Comparison of ENCODE assay signal across 12 cellular contexts in the genomic region with DNA sequence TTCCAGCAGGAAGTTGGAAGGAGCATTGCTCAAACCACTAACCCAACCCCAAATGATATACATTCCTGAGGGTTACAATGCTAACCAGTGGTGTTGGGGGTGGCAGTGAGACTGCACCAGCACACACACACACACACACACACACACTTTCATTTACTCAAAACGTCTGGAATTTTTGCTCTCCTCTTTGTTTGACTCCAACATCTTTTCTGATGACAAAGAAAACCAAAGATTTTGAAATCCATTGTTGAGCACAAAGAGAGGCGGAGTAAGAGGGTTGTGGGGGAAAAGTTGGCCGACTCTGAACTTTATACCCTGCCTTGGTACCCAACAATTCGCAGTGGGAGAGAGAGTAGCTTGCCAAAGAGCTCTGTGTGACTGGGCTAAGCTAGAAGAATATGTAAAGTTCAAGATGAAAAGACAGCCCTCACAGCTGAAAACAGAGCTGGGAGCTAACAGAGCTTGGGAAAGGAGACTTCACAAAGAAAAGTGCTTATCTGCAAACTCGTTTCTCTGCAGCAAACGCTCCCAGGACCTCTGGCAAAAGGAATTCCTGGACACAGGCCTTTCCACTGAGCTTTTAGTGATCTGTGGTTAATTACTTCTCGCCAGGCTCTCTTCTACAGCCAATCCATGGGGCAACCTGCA.
DNase-seq lines count a peak whose midpoint lies in the region; ATAC-seq, FAIRE-seq and TF ChIP-seq lines count a peak whose summit lies in the region.
"Had no signal": no experiment of that assay in that cellular context is flagged by ENCODE, and none has a peak within 500 bp of the region (broad histone marks: within the 10 kb centered on the region; RNA-seq: fewer than 3 reads in every experiment).

No MANE protein-coding gene starts in this region.

- H2BK120ac ChIP-seq in H1 (replicated peaks; ENCODE audit: low read depth, low read length) = no peak overlapping the region

- H4K20me1 ChIP-seq in H1 (replicated peaks in 1 of 2; ENCODE audit: control insufficient read depth in 1 of 2, insufficient read depth in 2 of 2, low read length in 2 of 2) = no peaks in the 10 kb centered on the region

- no peaks in the 10 kb centered on the region for H3K79me1 ChIP-seq in H1 (ENCODE audit: low read depth, low read length)

- no peak for FAIRE-seq in H1 (lab: Jason Lieb, UNC)

- WGBS in H1 (ENCODE audit: extremely low coverage in 1 of 2, insufficient coverage in 1 of 2, insufficient read length in 1 of 2, insufficient replicate concordance in 2 of 2, low coverage in 1 of 2, low lambda C conversion rate in 2 of 2, missing lambda C conversion rate in 1 of 2), 2 experiments = 57% methylated on average over 7 of the region's 7 CpGs; no CpG with 5 or more reads in 1 of the 2 experiments
- 30 to 31% methylated on average over 5 of the region's 7 CpGs for WGBS in mesodermal cell (ENCODE audit: insufficient coverage in 2 of 2), 2 experiments
- WGBS in right lobe of liver (ENCODE audit: insufficient coverage, low coverage, low lambda C conversion rate, missing lambda C conversion rate) = 24% methylated on average over 7 of the region's 7 CpGs

- H2BK20ac ChIP-seq in H1 (ENCODE audit: low read length) = no peak overlapping the region

- no peaks in the 10 kb centered on the region for H3K36me3 Mint-ChIP-seq in stimulated activated memory B cell treated with anti-CD40 and anti-IgM and Interleukin-4, amounts not matched to agents 10 μg/mL and 1 μg/mL and 100 μg/mL, for 72 hours

- H2BK5ac ChIP-seq in H1 (ENCODE audit: low read depth, low read length) = no peak overlapping the region

- no peak overlapping the region for H3K4me3 Mint-ChIP-seq in stimulated activated memory B cell treated with anti-CD40 and anti-IgM and Interleukin-4, amounts not matched to agents 10 μg/mL and 1 μg/mL and 100 μg/mL, for 72 hours

- TF ChIP-seq RAD21 in H1 (IDR thresholded peaks at IDR 0.05 in 1 of 2, conservative IDR thresholded peaks at IDR 0.05 in 1 of 2; ENCODE audit: low read depth in 2 of 2, low read length in 2 of 2) = no peak

- peak; percentile 71 for DNase-seq in AG08396 (ENCODE audit: low spot score)
- peak; percentile 7 for DNase-seq in MG63
- DNase-seq in H1 (ENCODE audit: low read depth in 1 of 2, low spot score in 2 of 2) = no peak
- DNase-seq in substantia nigra (lab: John Stamatoyannopoulos, UW) = no peak
- DNase-seq in right lobe of liver = no peak
- DNase-seq: activated CD8-positive, alpha-beta memory T cell treated with anti-CD3 and anti-CD28 coated beads for 24 hours; heart left ventricle; NCI-H446 had no signal

- H3K9me3 Mint-ChIP-seq in stimulated activated memory B cell treated with anti-CD40 and anti-IgM and Interleukin-4, amounts not matched to agents 10 μg/mL and 1 μg/mL and 100 μg/mL, for 72 hours = peaks cover 15% of the 10 kb centered on the region

- H3K14ac ChIP-seq in H1 (ENCODE audit: insufficient read length) = no peak overlapping the region

- no peak overlapping the region; a peak in 1 of 4 replicates for H3K4me2 ChIP-seq in H1 (ENCODE audit: insufficient read depth in 1 of 2, low read depth in 2 of 2, low read length in 2 of 2)

- H3K4me1 Mint-ChIP-seq in stimulated activated memory B cell treated with anti-CD40 and anti-IgM and Interleukin-4, amounts not matched to agents 10 μg/mL and 1 μg/mL and 100 μg/mL, for 72 hours = no peaks in the 10 kb centered on the region

- CTCF ChIA-PET in H1 (lab: Charles Lee; ENCODE audit: partially characterized antibody) = interaction anchor here (0.8 to 3.3 kb wide), 3 partner anchors 9 to 118 kb away, joined by 3 to 10 read pairs (median 5); no protein-coding TSS in a partner anchor

- peak overlapping the region; percentile 86 for H2AFZ ChIP-seq in H1 (ENCODE audit: low read length)

- ATAC-seq in HG02981 (IDR thresholded peaks at IDR 0.05; ENCODE audit: unreplicated experiment) (no peak), right lobe of liver (no peak)
- ATAC-seq in stimulated activated memory B cell treated with anti-CD40 and anti-IgM and Interleukin-4, amounts not matched to agents 10 μg/mL and 1 μg/mL and 100 μg/mL, for 72 hours = no peak
- ATAC-seq: heart left ventricle had no signal

- H3K9me3 ChIP-seq in MG63 (no peaks in the 10 kb centered on the region), H1 (ENCODE audit: insufficient read depth in 2 of 2, low read depth in 1 of 2, low read length in 1 of 2) (peaks cover 13 to 14% of the 10 kb centered on the region in 2 experiments; a peak in 3 of 4 replicates), mesodermal cell (ENCODE audit: control insufficient read depth, low read length) (peaks cover 8% of the 10 kb centered on the region), right lobe of liver (no peaks in the 10 kb centered on the region)
- H3K9me3 ChIP-seq: BE2C had no signal

- H2BK15ac ChIP-seq in H1 (ENCODE audit: low read length) = no peak overlapping the region

- no peaks in the 10 kb centered on the region for H3K27me3 Mint-ChIP-seq in stimulated activated memory B cell treated with anti-CD40 and anti-IgM and Interleukin-4, amounts not matched to agents 10 μg/mL and 1 μg/mL and 100 μg/mL, for 72 hours

- H3K27me3 ChIP-seq in MG63 (no peaks in the 10 kb centered on the region), H1 (replicated peaks in 1 of 4; ENCODE audit: control insufficient read depth in 3 of 4, extremely low read depth in 1 of 4, insufficient read depth in 3 of 4, low read length in 3 of 4) (no peaks in the 10 kb centered on the region), right lobe of liver (no peaks in the 10 kb centered on the region)
- H3K27me3 ChIP-seq: BE2C, heart left ventricle had no signal

- H4K8ac ChIP-seq in H1 (ENCODE audit: extremely low read depth, insufficient read depth, low read length) = no peak overlapping the region

- H3K4me3 ChIP-seq in MG63 = no peak overlapping the region
- H3K4me3 ChIP-seq in H1 (ENCODE audit: extremely low read depth in 1 of 4, insufficient read depth in 2 of 4, low read depth in 3 of 4, low read length in 4 of 4) = no peak overlapping the region
- H3K4me3 ChIP-seq in mesodermal cell (ENCODE audit: extremely low read depth, insufficient read depth, low read length, poor library complexity, severe bottlenecking) = no peak overlapping the region
- H3K4me3 ChIP-seq in right lobe of liver = no peak overlapping the region
- H3K4me3 ChIP-seq: heart left ventricle had no signal

- H3K9ac ChIP-seq in H1 (replicated peaks in 1 of 4; ENCODE audit: extremely low read depth in 1 of 4, low read depth in 3 of 4, low read length in 3 of 4) = no peak overlapping the region

- H3K23ac ChIP-seq in H1 (ENCODE audit: insufficient read length) = no peak overlapping the region

- H4K5ac ChIP-seq in H1 (ENCODE audit: insufficient read length, low read depth, low read length) = no peak overlapping the region

- H3K4me1 ChIP-seq in H1 (replicated peaks in 1 of 4; ENCODE audit: control insufficient read depth in 3 of 4, insufficient read depth in 4 of 4, low read length in 3 of 4) (peaks cover 0 to 12% (median under 1%) of the 10 kb centered on the region in 4 experiments; a peak in 4 of 7 replicates), mesodermal cell (ENCODE audit: control insufficient read depth, insufficient read depth, low read length, poor library complexity, severe bottlenecking) (peaks cover 46% of the 10 kb centered on the region), right lobe of liver (no peaks in the 10 kb centered on the region)

- no peak for TF ChIP-seq CTCF in H1 (IDR thresholded peaks at IDR 0.05; ENCODE audit: control extremely low read depth in 1 of 3, insufficient read depth in 1 of 3, low read depth in 1 of 3, low read length in 3 of 3)
- no peak for TF ChIP-seq CTCF in right lobe of liver (IDR thresholded peaks at IDR 0.05)

- H3K56ac ChIP-seq in H1 (replicated peaks; ENCODE audit: insufficient read length, low read depth, low read length) = no peak overlapping the region

- no peaks in the 10 kb centered on the region for H3K79me2 ChIP-seq in H1 (ENCODE audit: control insufficient read depth in 1 of 2, insufficient read depth in 2 of 2, low read length in 2 of 2)

- H3K36me3 ChIP-seq in MG63 (no peaks in the 10 kb centered on the region), H1 (ENCODE audit: control insufficient read depth in 2 of 4, insufficient read depth in 4 of 4, low read length in 3 of 4) (no peaks in the 10 kb centered on the region), mesodermal cell (ENCODE audit: control insufficient read depth, insufficient read depth, low read length) (no peaks in the 10 kb centered on the region), right lobe of liver (no peaks in the 10 kb centered on the region)
- H3K36me3 ChIP-seq: BE2C, heart left ventricle had no signal

- no peaks in the 10 kb centered on the region; the same call in 1 of the 2 replicates for H3K23me2 ChIP-seq in H1 (ENCODE audit: low read depth, low read length)

- H2BK12ac ChIP-seq in H1 (ENCODE audit: low read depth, low read length) = no peak overlapping the region

- no peak overlapping the region for H3K4ac ChIP-seq in H1 (replicated peaks; ENCODE audit: insufficient read length, low read depth, low read length)

- H3K27ac Mint-ChIP-seq in stimulated activated memory B cell treated with anti-CD40 and anti-IgM and Interleukin-4, amounts not matched to agents 10 μg/mL and 1 μg/mL and 100 μg/mL, for 72 hours = no peak overlapping the region

- H3K27ac ChIP-seq in H1 (ENCODE audit: low read depth, low read length) (0 out of 2 replicates have a peak overlapping the region, but pooled peaks have one; percentile 7), mesodermal cell (ENCODE audit: low read depth, low read length, severe bottlenecking) (peak overlapping the region; percentile 98), substantia nigra (ENCODE audit: low read depth, low read length, poor library complexity, severe bottlenecking) (no peak overlapping the region), right lobe of liver (no peak overlapping the region)
- H3K27ac ChIP-seq: heart left ventricle had no signal

- no peak overlapping the region for H4K91ac ChIP-seq in H1 (replicated peaks; ENCODE audit: insufficient read length, low read length)

- H2AK5ac ChIP-seq in H1 (ENCODE audit: low read depth, low read length) = no peak overlapping the region

- TF ChIP-seq EP300 in H1 (IDR thresholded peaks at IDR 0.05; ENCODE audit: borderline replicate concordance in 1 of 2, low read depth in 2 of 2, low read length in 2 of 2) = no peak

- H3K18ac ChIP-seq in H1 (ENCODE audit: extremely low read depth, low read length) = no peak overlapping the region

- POLR2A ChIA-PET in H1 (lab: Charles Lee; ENCODE audit: partially characterized antibody) = no interaction called here

- intact Hi-C loops in right lobe of liver (cut with DNase I) = no loop called here

- no peak for TF ChIP-seq POLR2A in H1 (IDR thresholded peaks at IDR 0.05; ENCODE audit: control extremely low read depth in 1 of 2, low read depth in 2 of 2, low read length in 2 of 2)
- no peak for TF ChIP-seq POLR2A in right lobe of liver (IDR thresholded peaks at IDR 0.05)

TF ChIP-seq in H1, 55 proteins besides CTCF, POLR2A, EP300 and RAD21 (continues in another document):
- no peak for TF ChIP-seq POLR2AphosphoS5 (IDR thresholded peaks at IDR 0.05; ENCODE audit: low read depth, low read length)
- no peak for TF ChIP-seq BCL11A (IDR thresholded peaks at IDR 0.05; ENCODE audit: low read depth in 2 of 2, low read length in 2 of 2)
- no peak for TF ChIP-seq GABPA (IDR thresholded peaks at IDR 0.05; ENCODE audit: borderline replicate concordance, insufficient read depth, low read length)
- peak; percentile 24 for TF ChIP-seq EZH2 (IDR thresholded peaks at IDR 0.05; ENCODE audit: low read depth, low read length, severe bottlenecking)

Comparison
In these comparisons a context has a peak if more than half of its experiments do, and no peak if none do; other contexts are left out.
1. DNase-seq: peak in AG08396 (single experiment) and MG63 (single experiment); none in H1 (0 of 2), substantia nigra (0 of 49) and right lobe of liver (0 of 3).
2. H3K27ac ChIP-seq: peak in H1 (single experiment) and mesodermal cell (single experiment); none in substantia nigra (single experiment) and right lobe of liver (0 of 3).